9 cellular contexts compared by ENCODE assay signal in the genomic region with DNA sequence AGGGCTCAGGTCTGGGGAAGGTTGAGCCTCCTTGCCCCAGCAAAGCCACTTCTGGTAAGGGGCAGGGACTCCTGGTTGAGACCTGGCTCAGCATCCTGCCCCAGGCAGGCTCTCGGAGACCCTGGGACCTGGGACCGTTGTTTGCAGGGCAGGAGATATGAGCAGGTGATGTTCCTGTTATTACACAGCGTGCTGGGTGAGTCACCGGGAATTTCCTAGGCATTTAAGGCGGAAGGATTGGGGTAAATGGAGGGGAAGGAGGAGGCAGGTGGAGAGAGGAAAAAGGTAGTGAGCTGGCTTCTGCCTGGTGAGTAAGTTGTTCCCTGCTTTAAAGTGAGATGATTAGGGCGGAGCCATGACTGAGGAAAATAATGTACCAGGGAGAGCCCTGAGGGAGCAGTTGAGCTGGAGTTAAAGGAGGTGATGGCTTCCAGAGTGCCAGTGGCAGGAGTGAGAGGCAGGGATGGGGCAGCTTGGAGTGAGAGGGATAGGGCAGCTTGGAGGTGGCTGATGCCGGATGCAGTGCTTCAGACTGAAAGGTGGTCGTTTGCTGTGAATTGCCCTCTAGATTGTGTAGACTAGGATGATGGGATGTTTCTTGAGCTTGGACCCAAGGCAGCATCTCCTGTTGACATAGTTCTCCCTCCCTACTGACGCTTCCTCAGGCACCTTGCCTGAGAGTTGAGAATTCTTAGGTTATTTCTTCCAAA.
DNase-seq lines count a peak whose midpoint lies in the region; ATAC-seq and TF ChIP-seq lines count a peak whose summit lies in the region.
"Had no signal": no experiment of that assay in that cellular context is flagged by ENCODE, and none has a peak within 500 bp of the region (broad histone marks: within the 10 kb centered on the region; RNA-seq: fewer than 3 reads in every experiment).

No MANE protein-coding gene starts in this region.

- H3K27ac Mint-ChIP-seq in activated CD8-positive, alpha-beta memory T cell treated with anti-CD3 and anti-CD28 coated beads, Interleukin-2, amount 10 ng/mL, durations not matched to agents 7 days and 5 days: peak overlapping the region; percentile 18

- no peaks in the 10 kb centered on the region for H3K27me3 ChIP-seq in thyroid gland

- no peak for TF ChIP-seq CTCF in thyroid gland (IDR thresholded peaks at IDR 0.05)

- H3K4me3 Mint-ChIP-seq in activated CD8-positive, alpha-beta memory T cell treated with anti-CD3 and anti-CD28 coated beads, Interleukin-2, amount 10 ng/mL, durations not matched to agents 7 days and 5 days: no peak overlapping the region

- peaks cover 45 to 46% of the 10 kb centered on the region in 2 donors for H3K4me1 ChIP-seq in thyroid gland

- no peak for ATAC-seq in activated CD8-positive, alpha-beta memory T cell treated with anti-CD3 and anti-CD28 coated beads, Interleukin-2, amount 10 ng/mL, durations not matched to agents 7 days and 5 days
- ATAC-seq in HG03442 (IDR thresholded peaks at IDR 0.05; ENCODE audit: unreplicated experiment) (no peak), GM21360 (IDR thresholded peaks at IDR 0.05; ENCODE audit: unreplicated experiment) (no peak)

- no peak overlapping the region for H3K4me3 ChIP-seq in thyroid gland (replicated peaks in 1 of 3)

- peaks cover 3 to 5% of the 10 kb centered on the region in 2 donors for H3K36me3 ChIP-seq in thyroid gland

- no peak for TF ChIP-seq POLR2A in thyroid gland (IDR thresholded peaks at IDR 0.05)

- no peak for DNase-seq in activated CD8-positive, alpha-beta memory T cell treated with anti-CD3 and anti-CD28 coated beads, Interleukin-2, amount 10 ng/mL, durations not matched to agents 7 days and 5 days
- no peak for DNase-seq in activated CD8-positive, alpha-beta memory T cell treated with anti-CD3 and anti-CD28 coated beads, Interleukin-2, amount 50 U/mL, for 48 hours
- DNase-seq in activated T-cell treated with anti-CD3 and anti-CD28 coated beads, Interleukin-2, amount 50 U/mL, for 48 hours: peak; percentile 51 to 59
- DNase-seq in kidney tubule cell (ENCODE audit: low spot score) (peak; percentile 97), thyroid gland (no peak), NCI-H1105 (lab: John Stamatoyannopoulos, UW) (no peak)
- DNase-seq: DND-41 had no signal

- H3K27ac ChIP-seq in thyroid gland: peak overlapping the region in 2 of 3 donors; percentile 41 to 71

- H3K4me1 Mint-ChIP-seq in activated CD8-positive, alpha-beta memory T cell treated with anti-CD3 and anti-CD28 coated beads, Interleukin-2, amount 10 ng/mL, durations not matched to agents 7 days and 5 days: peaks cover 32% of the 10 kb centered on the region

- H3K9me3 Mint-ChIP-seq in activated CD8-positive, alpha-beta memory T cell treated with anti-CD3 and anti-CD28 coated beads, Interleukin-2, amount 10 ng/mL, durations not matched to agents 7 days and 5 days (ENCODE audit: low read depth): no peaks in the 10 kb centered on the region

- no peaks in the 10 kb centered on the region for H3K27me3 Mint-ChIP-seq in activated CD8-positive, alpha-beta memory T cell treated with anti-CD3 and anti-CD28 coated beads, Interleukin-2, amount 10 ng/mL, durations not matched to agents 7 days and 5 days

- CTCF ChIA-PET in activated CD8-positive, alpha-beta memory T cell treated with anti-CD3 and anti-CD28 coated beads, Interleukin-2, amount 10 ng/mL, durations not matched to agents 7 days and 5 days (lab: Charles Lee): no interaction called here

- H3K9me3 ChIP-seq in thyroid gland: no peaks in the 10 kb centered on the region

- intact Hi-C loops in thyroid gland (cut with DNase I): no loop called here

- WGBS in thyroid gland, 2 donors: 83 to 88% methylated on average over 9 of the region's 9 CpGs

- H3K36me3 Mint-ChIP-seq in activated CD8-positive, alpha-beta memory T cell treated with anti-CD3 and anti-CD28 coated beads, Interleukin-2, amount 10 ng/mL, durations not matched to agents 7 days and 5 days: peaks cover 35% of the 10 kb centered on the region

Comparison
In these comparisons a context has a peak if more than half of its experiments do, and no peak if none do; other contexts are left out.
1. DNase-seq: peak in activated T-cell treated with anti-CD3 and anti-CD28 coated beads, Interleukin-2, amount 50 U/mL, for 48 hours (2 of 2) and kidney tubule cell (single experiment); none in activated CD8-positive, alpha-beta memory T cell treated with anti-CD3 and anti-CD28 coated beads, Interleukin-2, amount 10 ng/mL, durations not matched to agents 7 days and 5 days (single experiment), activated CD8-positive, alpha-beta memory T cell treated with anti-CD3 and anti-CD28 coated beads, Interleukin-2, amount 50 U/mL, for 48 hours (single experiment), thyroid gland (0 of 2) and NCI-H1105 (single experiment).